Comparison of ENCODE assay signal across 1 cellular context in genomic region chr14:24146622-24146977, GRCh38.
A peak's percentile ranks its signal among the peaks of the same experiment; 100 is the strongest.
TF ChIP-seq lines count a peak whose summit lies in the region.

No MANE protein-coding gene starts in this region.

TF ChIP-seq in HEK293, 187 proteins besides CTCF, POLR2A, EP300 and RAD21 (continued from another document):
- TF ChIP-seq REST (tag by site-specific recombination; IDR thresholded peaks at IDR 0.05) (0 out of 2 replicates have a peak, but pooled peaks have one; percentile 51), ZNF843 (tag by site-specific recombination; IDR thresholded peaks at IDR 0.05) (no peak), ZXDB (tag by site-specific recombination; IDR thresholded peaks at IDR 0.05) (peak; percentile 97), ZBTB10 (tag by site-specific recombination; IDR thresholded peaks at IDR 0.05) (peak; percentile 70; the same call in 1 of the 2 replicates), GLIS2 (tag by site-specific recombination; IDR thresholded peaks at IDR 0.05) (peak; percentile 83), ZNF830 (tag by site-specific recombination; IDR thresholded peaks at IDR 0.05; ENCODE audit: low read depth) (no peak), SP2 (tag by site-specific recombination; IDR thresholded peaks at IDR 0.05) (peak; percentile 75), ZNF768 (tag by site-specific recombination; IDR thresholded peaks at IDR 0.05) (no peak)
